Comparison of ENCODE assay signal across 27 cellular contexts in genomic region chr3:133699467-133699866, GRCh38.
"Had no signal": no experiment of that assay in that cellular context is flagged by ENCODE, and none has a peak within 500 bp of the region (broad histone marks: within the 10 kb centered on the region; RNA-seq: fewer than 3 reads in every experiment).

No MANE protein-coding gene starts in this region.

- H3K4me1 Mint-ChIP-seq: natural killer cell; nephron; stimulated activated effector memory CD8-positive, alpha-beta T cell treated with anti-CD3 and anti-CD28 coated beads, Interleukin-12 subunit alpha, Interleukin-12 subunit beta, amount 100 ng/mL, for 72 hours; stimulated activated naive B cell treated with anti-CD40 and anti-IgM and Interleukin-4, amounts not matched to agents 10 μg/mL and 1 μg/mL and 100 μg/mL, for 72 hours had no signal

- H3K4me3 ChIP-seq: neural progenitor cell, ovary, psoas muscle, right lobe of liver, sigmoid colon, stomach, thoracic aorta, thyroid gland, tibial nerve, upper lobe of left lung had no signal

- H3K27me3 ChIP-seq: neural progenitor cell, ovary, right lobe of liver, sigmoid colon, stomach, thyroid gland, tibial nerve, upper lobe of left lung had no signal

- H3K27ac Mint-ChIP-seq: natural killer cell; nephron; neural progenitor cell; progenitor cell of endocrine pancreas; stimulated activated effector memory CD8-positive, alpha-beta T cell treated with anti-CD3 and anti-CD28 coated beads, Interleukin-12 subunit alpha, Interleukin-12 subunit beta, amount 100 ng/mL, for 72 hours; stimulated activated naive B cell treated with anti-CD40 and anti-IgM and Interleukin-4, amounts not matched to agents 10 μg/mL and 1 μg/mL and 100 μg/mL, for 72 hours; stimulated activated naive CD8-positive, alpha-beta T cell treated with anti-CD3 and anti-CD28 coated beads, Interleukin-15, Interleukin-2, amounts not matched to agents 100 ng/mL and 50 ng/mL, for 24 hours had no signal

- FAIRE-seq: small intestine, urothelium cell line had no signal

- H3K4me3 Mint-ChIP-seq: natural killer cell; nephron; neural progenitor cell; stimulated activated effector memory CD8-positive, alpha-beta T cell treated with anti-CD3 and anti-CD28 coated beads, Interleukin-12 subunit alpha, Interleukin-12 subunit beta, amount 100 ng/mL, for 72 hours; stimulated activated naive B cell treated with anti-CD40 and anti-IgM and Interleukin-4, amounts not matched to agents 10 μg/mL and 1 μg/mL and 100 μg/mL, for 72 hours; stimulated activated naive CD8-positive, alpha-beta T cell treated with anti-CD3 and anti-CD28 coated beads, Interleukin-15, Interleukin-2, amounts not matched to agents 100 ng/mL and 50 ng/mL, for 24 hours had no signal

- H3K36me3 Mint-ChIP-seq: natural killer cell; neural progenitor cell; stimulated activated effector memory CD8-positive, alpha-beta T cell treated with anti-CD3 and anti-CD28 coated beads, Interleukin-12 subunit alpha, Interleukin-12 subunit beta, amount 100 ng/mL, for 72 hours; stimulated activated naive B cell treated with anti-CD40 and anti-IgM and Interleukin-4, amounts not matched to agents 10 μg/mL and 1 μg/mL and 100 μg/mL, for 72 hours had no signal

- DNase-seq: natural killer cell; occipital lobe; ovary; posterior cingulate gyrus; psoas muscle; right cardiac atrium; right lobe of liver; sigmoid colon; small intestine; stimulated activated CD4-positive, alpha-beta T cell treated with anti-CD3 and anti-CD28 coated beads, Interleukin-15, amount 100 ng/mL, for 24 hours; stimulated activated CD4-positive, alpha-beta T cell treated with anti-CD3 and anti-CD28 coated beads, Interleukin-2, amount 100 ng/mL, for 24 hours; stimulated activated CD4-positive, alpha-beta T cell treated with anti-CD3 and anti-CD28 coated beads, Interleukin-2, amount 100 ng/mL, for 48 hours; stimulated activated CD4-positive, alpha-beta T cell treated with anti-CD3 and anti-CD28 coated beads, Interleukin-4, amount 100 ng/mL, for 24 hours; stimulated activated naive B cell treated with anti-CD40 and anti-IgM and Interleukin-4, amounts not matched to agents 10 μg/mL and 1 μg/mL and 100 μg/mL, for 72 hours; stimulated activated naive CD4-positive, alpha-beta T cell treated with Interleukin-2 at 50 U/mL for 16 hours; stomach; thyroid gland; trophoblast cell; upper lobe of left lung had no signal

- H3K9me3 Mint-ChIP-seq: natural killer cell; nephron; neural progenitor cell; stimulated activated effector memory CD8-positive, alpha-beta T cell treated with anti-CD3 and anti-CD28 coated beads, Interleukin-12 subunit alpha, Interleukin-12 subunit beta, amount 100 ng/mL, for 72 hours; stimulated activated naive CD8-positive, alpha-beta T cell treated with anti-CD3 and anti-CD28 coated beads, Interleukin-15, Interleukin-2, amounts not matched to agents 100 ng/mL and 50 ng/mL, for 24 hours had no signal

- H3K27me3 Mint-ChIP-seq: progenitor cell of endocrine pancreas had no signal

- H3K36me3 ChIP-seq: neural progenitor cell, ovary, right lobe of liver, sigmoid colon, stomach, thoracic aorta, thyroid gland, tibial nerve, upper lobe of left lung had no signal
